8 cellular contexts compared by ENCODE assay signal in the genomic region with DNA sequence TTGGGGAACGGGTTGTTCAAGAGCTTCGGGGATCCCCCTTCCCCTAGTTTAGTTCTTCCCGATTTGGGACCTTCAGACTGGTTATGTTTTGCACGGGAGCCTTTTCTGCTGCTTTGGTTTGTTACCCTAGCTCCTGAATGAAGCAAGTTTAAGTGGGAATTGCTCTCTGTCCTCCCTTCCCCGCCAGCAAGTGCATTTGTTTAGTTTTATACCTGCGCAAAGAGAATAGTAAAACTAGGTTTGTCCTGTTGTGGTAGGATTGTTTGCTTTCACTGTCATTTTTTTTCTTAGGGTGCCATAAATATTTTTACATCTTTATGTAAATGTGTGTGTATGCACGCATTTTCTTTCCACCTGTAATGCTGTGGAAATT. TPM values are rescaled to one million over a fixed set of nuclear protein-coding genes. Genes with fewer than 3 reads are reported as not detected.
DNase-seq lines count a peak whose midpoint lies in the region; ATAC-seq and TF ChIP-seq lines count a peak whose summit lies in the region.

No MANE protein-coding gene starts in this region.

- CTCF ChIA-PET in T-cell (lab: Charles Lee), result no interaction called here

- H3K27me3 Mint-ChIP-seq in T-cell, result peaks cover 44 to 60% of the 10 kb centered on the region in 2 donors

- H3K36me3 ChIP-seq in HAP-1 (replicated peaks) (no peaks in the 10 kb centered on the region), rectal smooth muscle tissue (ENCODE audit: control insufficient read depth, insufficient read depth, low read length) (no peaks in the 10 kb centered on the region)

- peak overlapping the region; percentile 71 to 82 (median 80) for H3K4me3 Mint-ChIP-seq in T-cell

- TF ChIP-seq CTCF in fibroblast of villous mesenchyme (IDR thresholded peaks at IDR 0.05; ENCODE audit: insufficient read depth, low read depth, low read length), result no peak

- POLR2A ChIA-PET in T-cell (lab: Charles Lee), result interaction anchor here in 1 of 2 donors (0.6 kb wide), 1 partner anchor 63 kb away, joined by 6 read pairs; no protein-coding TSS in a partner anchor

- ATAC-seq in T-cell (replicated peaks in 1 of 4) (no peak), GM19395 (IDR thresholded peaks at IDR 0.05; ENCODE audit: unreplicated experiment) (no peak)

- peaks cover 10 to 13% (median 12%) of the 10 kb centered on the region in 3 donors for H3K4me1 Mint-ChIP-seq in T-cell

- in situ Hi-C loops in HAP-1 (cut with MboI; ENCODE audit: low sequenced_read_pairs), result no loop called here

- DNase-seq in HAP-1 (ENCODE audit: low spot score in 2 of 2) (peak in 1 of 2 experiments; percentile 21), T-cell (no peak), fibroblast of villous mesenchyme (ENCODE audit: low read depth) (no peak), GM19238 (ENCODE audit: insufficient read length, low spot score) (no peak), kidney tubule cell (ENCODE audit: low spot score) (no peak), iPS-NIHi7 (ENCODE audit: extremely low spot score) (no peak)

- peaks cover 3% of the 10 kb centered on the region; the same call in 1 of the 2 replicates for H3K4me1 ChIP-seq in HAP-1
- no peaks in the 10 kb centered on the region for H3K4me1 ChIP-seq in rectal smooth muscle tissue (ENCODE audit: control insufficient read depth, insufficient read depth, low read length)

- H3K27ac Mint-ChIP-seq in T-cell, result peak overlapping the region in 1 of 2 donors; percentile 25

- H3K27me3 ChIP-seq in HAP-1 (ENCODE audit: low read depth) (no peaks in the 10 kb centered on the region), rectal smooth muscle tissue (ENCODE audit: control insufficient read depth, insufficient read depth, low read length) (no peaks in the 10 kb centered on the region)

- no peak overlapping the region for H3K27ac ChIP-seq in rectal smooth muscle tissue (ENCODE audit: low read depth, low read length)

- no peaks in the 10 kb centered on the region for H3K9me3 Mint-ChIP-seq in T-cell

- H3K36me3 Mint-ChIP-seq in T-cell, result no peaks in the 10 kb centered on the region

- H3K4me3 ChIP-seq in HAP-1 (peak overlapping the region; percentile 84), fibroblast of villous mesenchyme (ENCODE audit: low read depth, low read length) (peak overlapping the region; percentile 66), rectal smooth muscle tissue (ENCODE audit: low read length) (peak overlapping the region; percentile 77)

- no peak overlapping the region for H3K9ac ChIP-seq in rectal smooth muscle tissue (ENCODE audit: low read length)

- H3K9me3 ChIP-seq in HAP-1, result no peaks in the 10 kb centered on the region

RNA-seq across cellular contexts. Expression of a gene that starts 0.7 kb away (rescaled TPM):
- total RNA-seq in T-cell, result 1 to 10 TPM in 4 of 5 donors, under 1 TPM in 1; 0.53 to 8.9 (median 1.4) TPM
- total RNA-seq in fibroblast of villous mesenchyme, result 2.6 TPM in 2 replicates
